ENCODE assay signal across 22 cellular contexts in genomic region chr14:67493092-67493717, GRCh38. TPM values are rescaled to one million over a fixed set of nuclear protein-coding genes. Genes with fewer than 3 reads are reported as not detected.
A peak's percentile ranks its signal among the peaks of the same experiment; 100 is the strongest.
DNase-seq lines count a peak whose midpoint lies in the region; ATAC-seq, FAIRE-seq and TF ChIP-seq lines count a peak whose summit lies in the region.
"Had no signal": no experiment of that assay in that cellular context is flagged by ENCODE, and none has a peak within 500 bp of the region (broad histone marks: within the 10 kb centered on the region; RNA-seq: fewer than 3 reads in every experiment).

No MANE protein-coding gene starts in this region.

- DNase-seq in MV-4-11 (lab: John Stamatoyannopoulos, UW) (peak; percentile 84), kidney (peak; percentile 7), NCI-H345 (lab: John Stamatoyannopoulos, UW) (no peak)
- DNase-seq in activated naive CD4-positive, alpha-beta T cell treated with Interleukin-2 at 50 U/mL for 16 hours = no peak
- DNase-seq: activated T-cell treated with anti-CD3 and anti-CD28 coated beads for 4 hours, C1 segment of cervical spinal cord, DND-41, heart right ventricle, NCI-H1417, NCI-H446 treated with DMSO at 0.1 percent for 48 hours, SW 1271 had no signal

- H3K4me3 ChIP-seq in kidney (ENCODE audit: low read length in 2 of 2) = no peak overlapping the region
- H3K4me3 ChIP-seq: heart right ventricle, pancreas, vagina had no signal

- FAIRE-seq in kidney (lab: Jason Lieb, UNC) = no peak
- FAIRE-seq: bronchial epithelial cell, H54, pancreas had no signal

- peaks cover 0 to 4% of the 10 kb centered on the region in 2 donors for H3K9me3 ChIP-seq in kidney (ENCODE audit: control insufficient read depth in 1 of 2, low read length in 2 of 2)
- H3K9me3 ChIP-seq: pancreas, vagina had no signal

- intact Hi-C loops in kidney (cut with DNase I) = no loop called here

- H3K36me3 ChIP-seq in kidney (ENCODE audit: control insufficient read depth in 1 of 2, insufficient read depth in 2 of 2, low read length in 2 of 2) = no peaks in the 10 kb centered on the region
- H3K36me3 ChIP-seq: heart right ventricle, pancreas, vagina had no signal

- H3K27ac ChIP-seq in kidney (ENCODE audit: low read depth in 2 of 2, low read length in 2 of 2) = no peak overlapping the region
- H3K27ac ChIP-seq: heart right ventricle, vagina had no signal

- no peak overlapping the region for H3K4me3 Mint-ChIP-seq in activated T-helper 17 cell treated with anti-CD3 and anti-CD28 coated beads, Interleukin-2, amount 50 U/mL, for 72 hours
- H3K4me3 Mint-ChIP-seq: activated naive CD8-positive, alpha-beta T cell; stimulated activated naive CD8-positive, alpha-beta T cell treated with anti-CD3 and anti-CD28 coated beads, Interleukin-15, Interleukin-2, amounts not matched to agents 100 ng/mL and 50 ng/mL, for 24 hours had no signal

- no peaks in the 10 kb centered on the region for H3K9me3 Mint-ChIP-seq in activated T-helper 17 cell treated with anti-CD3 and anti-CD28 coated beads, Interleukin-2, amount 50 U/mL, for 72 hours

- H3K4me1 ChIP-seq in kidney (ENCODE audit: control insufficient read depth in 1 of 2, insufficient read depth in 1 of 2, low read depth in 1 of 2, low read length in 2 of 2) = peaks cover 0 to 4% of the 10 kb centered on the region in 2 donors
- H3K4me1 ChIP-seq: vagina had no signal

- H3K27ac Mint-ChIP-seq in activated T-helper 17 cell treated with anti-CD3 and anti-CD28 coated beads, Interleukin-2, amount 50 U/mL, for 72 hours = no peak overlapping the region
- H3K27ac Mint-ChIP-seq: activated naive CD8-positive, alpha-beta T cell; stimulated activated naive CD8-positive, alpha-beta T cell treated with anti-CD3 and anti-CD28 coated beads, Interleukin-15, Interleukin-2, amounts not matched to agents 100 ng/mL and 50 ng/mL, for 24 hours had no signal

- ATAC-seq in GM18502 (IDR thresholded peaks at IDR 0.05; ENCODE audit: poor library complexity, unreplicated experiment) (peak; percentile 55), GM21526 (IDR thresholded peaks at IDR 0.05; ENCODE audit: low FRiP score, unreplicated experiment) (peak; percentile 44)
- no peak for ATAC-seq in activated T-helper 17 cell treated with anti-CD3 and anti-CD28 coated beads, Interleukin-2, amount 50 U/mL, for 72 hours (replicated peaks)
- ATAC-seq: activated CD4-positive, CD25-positive, alpha-beta regulatory T cell treated with anti-CD3 and anti-CD28 coated beads, Interleukin-2, amount 50 U/mL, for 24 hours; heart right ventricle; Panc1 had no signal

- no peaks in the 10 kb centered on the region for H3K36me3 Mint-ChIP-seq in activated T-helper 17 cell treated with anti-CD3 and anti-CD28 coated beads, Interleukin-2, amount 50 U/mL, for 72 hours (ENCODE audit: low read depth)

- no peaks in the 10 kb centered on the region for H3K27me3 Mint-ChIP-seq in activated T-helper 17 cell treated with anti-CD3 and anti-CD28 coated beads, Interleukin-2, amount 50 U/mL, for 72 hours
- H3K27me3 Mint-ChIP-seq: activated naive CD8-positive, alpha-beta T cell had no signal

- no peak overlapping the region for H3K9ac ChIP-seq in kidney (ENCODE audit: low read length in 2 of 2)

- TF ChIP-seq CTCF in kidney (IDR thresholded peaks at IDR 0.05; ENCODE audit: borderline replicate concordance, extremely low read depth, insufficient read depth) = no peak

- peaks cover 12% of the 10 kb centered on the region for H3K4me1 Mint-ChIP-seq in activated T-helper 17 cell treated with anti-CD3 and anti-CD28 coated beads, Interleukin-2, amount 50 U/mL, for 72 hours

RNA-seq across cellular contexts. Expression of gene TMEM229B, which starts 4.7 kb away (rescaled TPM):
- 7.8 TPM for total RNA-seq in kidney
- polyA plus RNA-seq in kidney (ENCODE audit: insufficient read depth, low read depth, low replicate concordance) = 3.1 TPM
- total RNA-seq in activated T-helper 17 cell treated with anti-CD3 and anti-CD28 coated beads, Interleukin-2, amount 50 U/mL, for 72 hours = under 1 TPM; 0.71 to 0.84 TPM

RNA-seq across cellular contexts. Expression of gene PLEKHH1, which starts 39.9 kb away (rescaled TPM):
- total RNA-seq in kidney = 26.2 TPM
- 9.1 TPM for polyA plus RNA-seq in kidney (ENCODE audit: insufficient read depth, low read depth, low replicate concordance)
- 1 to 10 TPM in 1 of 2 donors, under 1 TPM in 1; 0.17 to 4.9 TPM for total RNA-seq in activated T-helper 17 cell treated with anti-CD3 and anti-CD28 coated beads, Interleukin-2, amount 50 U/mL, for 72 hours

Comparison
In these comparisons a context has a peak if more than half of its experiments do, and no peak if none do; other contexts are left out.
1. DNase-seq: peak in MV-4-11 (single experiment) and kidney (single experiment); none in activated naive CD4-positive, alpha-beta T cell treated with Interleukin-2 at 50 U/mL for 16 hours (single experiment) and NCI-H345 (single experiment).